ENCODE assay signal across 9 cellular contexts in the genomic region with DNA sequence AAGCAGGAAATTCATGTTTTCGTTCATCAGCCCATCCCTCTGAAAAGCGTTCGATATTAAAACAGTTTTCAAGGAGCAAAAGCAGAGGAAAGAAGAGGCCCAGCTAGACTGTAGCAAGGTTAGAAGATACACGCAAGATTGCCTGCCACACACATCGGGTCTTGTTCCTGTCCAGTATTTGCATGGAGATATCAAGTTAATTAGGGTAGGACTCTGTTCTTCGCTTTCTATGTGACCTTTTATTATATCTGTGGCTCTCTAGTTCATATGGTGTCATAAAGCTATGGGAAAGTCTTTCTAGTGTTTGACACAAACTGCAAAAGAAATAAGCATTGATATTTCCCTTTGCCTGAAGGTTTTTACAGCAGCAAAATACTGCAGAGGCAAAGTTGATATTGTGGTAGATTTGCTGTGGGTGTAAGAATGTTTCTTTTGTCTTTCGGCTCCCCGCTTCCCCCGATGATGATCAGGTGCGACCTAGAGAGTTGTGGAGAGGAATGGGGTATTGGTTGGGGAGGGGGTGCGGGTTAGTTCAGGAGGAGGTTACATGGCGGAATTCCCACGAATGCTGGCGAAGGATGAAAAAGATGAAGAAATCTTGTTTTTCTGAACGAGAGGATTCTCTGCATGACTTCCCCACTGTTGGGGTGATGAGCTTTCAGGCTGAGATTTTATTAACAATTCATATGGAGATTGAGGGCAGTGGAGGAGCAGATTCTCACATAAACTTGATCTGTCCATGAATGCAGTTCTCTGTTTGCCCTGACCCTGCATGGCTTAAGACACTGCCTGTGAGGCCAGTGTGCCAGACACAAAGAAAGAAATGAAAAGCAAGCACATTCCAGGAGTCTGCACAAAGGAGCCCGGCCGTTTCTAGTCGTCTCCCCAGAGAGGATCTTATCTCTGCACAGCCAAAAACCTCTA.
A peak's percentile ranks its signal among the peaks of the same experiment; 100 is the strongest.
DNase-seq lines count a peak whose midpoint lies in the region; ATAC-seq, FAIRE-seq and TF ChIP-seq lines count a peak whose summit lies in the region.
"Had no signal": no experiment of that assay in that cellular context is flagged by ENCODE, and none has a peak within 500 bp of the region (broad histone marks: within the 10 kb centered on the region; RNA-seq: fewer than 3 reads in every experiment).

No MANE protein-coding gene starts in this region.

- BruUV-seq in IMR-90 (replicated peaks; lab: Mats Ljungman, UMichigan) (no TSS peak), endothelial cell of umbilical vein (replicated peaks; lab: Mats Ljungman, UMichigan) (no TSS peak)

- TF ChIP-seq POLR2A in IMR-90 (IDR thresholded peaks at IDR 0.05; ENCODE audit: low read depth, low read length) = no peak
- no peak for TF ChIP-seq POLR2A in endothelial cell of umbilical vein (IDR thresholded peaks at IDR 0.05; ENCODE audit: low read depth, low read length)
- TF ChIP-seq POLR2A in testis (IDR thresholded peaks at IDR 0.05) = no peak

- no peak overlapping the region for H3K4me3 ChIP-seq in IMR-90 (ENCODE audit: insufficient read depth, low read depth, low read length)
- H3K4me3 ChIP-seq in endothelial cell of umbilical vein (replicated peaks in 1 of 3; ENCODE audit: insufficient read depth in 1 of 3, low read depth in 1 of 3, low read length in 3 of 3) = peak overlapping the region; percentile 2 to 30 (median 10)
- peak overlapping the region in 1 of 2 experiments; percentile 74 for H3K4me3 ChIP-seq in mesenchymal stem cell (ENCODE audit: insufficient read depth in 1 of 2, low read depth in 1 of 2, low read length in 2 of 2)
- H3K4me3 ChIP-seq in testis = peak overlapping the region; percentile 14 to 16

- POLR2A ChIA-PET in IMR-90 (lab: Charles Lee; ENCODE audit: unreplicated experiment) (no interaction called here), endothelial cell of umbilical vein (lab: Charles Lee) (no interaction called here)

- H3K56ac ChIP-seq in IMR-90 (ENCODE audit: extremely low read depth, insufficient read depth, low read length) = peak overlapping the region; percentile 19; the same call in 1 of the 2 replicates

- TF ChIP-seq CTCF in IMR-90 (conservative IDR thresholded peaks at IDR 0.05; ENCODE audit: low read depth, low read length) = no peak
- no peak for TF ChIP-seq CTCF in endothelial cell of umbilical vein (IDR thresholded peaks at IDR 0.05; ENCODE audit: extremely low read depth in 1 of 2, insufficient read depth in 1 of 2, low read depth in 1 of 2, low read length in 2 of 2)
- peak in 1 of 3 experiments; percentile 5 for TF ChIP-seq CTCF in testis (IDR thresholded peaks at IDR 0.05)

- H3K14ac ChIP-seq in IMR-90 (replicated peaks; ENCODE audit: low read depth, low read length) (no peak overlapping the region), mesenchymal stem cell (ENCODE audit: low read length in 2 of 2) (no peak overlapping the region)

- H4K91ac ChIP-seq in IMR-90 (ENCODE audit: insufficient read depth, low read depth, low read length) (no peak overlapping the region), mesenchymal stem cell (ENCODE audit: low read length) (no peak overlapping the region)

- ATAC-seq in IMR-90 (ENCODE audit: low read depth) (peak; percentile 93), GM21825 (IDR thresholded peaks at IDR 0.05; ENCODE audit: unreplicated experiment) (no peak), HG02870 (IDR thresholded peaks at IDR 0.05; ENCODE audit: unreplicated experiment) (no peak)
- no peak for ATAC-seq in activated CD4-positive, CD25-positive, alpha-beta regulatory T cell treated with anti-CD3 and anti-CD28 coated beads, Interleukin-2, amount 50 U/mL, for 24 hours

- H3K79me1 ChIP-seq in IMR-90 (ENCODE audit: low read depth in 1 of 2, low read length in 2 of 2) (no peaks in the 10 kb centered on the region), mesenchymal stem cell (replicated peaks; ENCODE audit: low read length, poor library complexity, severe bottlenecking) (peaks cover 8% of the 10 kb centered on the region)

- H3K27ac ChIP-seq in IMR-90 (ENCODE audit: insufficient read depth, low read length) = no peak overlapping the region; the same call in 1 of the 2 replicates
- H3K27ac ChIP-seq in endothelial cell of umbilical vein (ENCODE audit: insufficient read depth, low read depth, low read length) = peak overlapping the region; percentile 43
- H3K27ac ChIP-seq in mesenchymal stem cell (ENCODE audit: low read length, poor library complexity, severe bottlenecking) = peak overlapping the region; percentile 83
- peak overlapping the region; percentile 61 to 90 for H3K27ac ChIP-seq in testis

- H2BK15ac ChIP-seq in IMR-90 (ENCODE audit: low read depth, low read length) (no peak overlapping the region), mesenchymal stem cell (ENCODE audit: low read depth, poor library complexity, severe bottlenecking) (no peak overlapping the region)

- H2BK5ac ChIP-seq in IMR-90 (ENCODE audit: low read depth, low read length, poor library complexity, severe bottlenecking) = no peak overlapping the region
- H2BK5ac ChIP-seq in mesenchymal stem cell (ENCODE audit: low read depth, low read length, poor library complexity, severe bottlenecking) = no peak overlapping the region

- H3K9me1 ChIP-seq in IMR-90 (ENCODE audit: insufficient read depth, low read length) (no peaks in the 10 kb centered on the region), endothelial cell of umbilical vein (replicated peaks; ENCODE audit: control insufficient read depth, extremely low read depth, insufficient read depth, low read length) (no peaks in the 10 kb centered on the region)

- no peak for TF ChIP-seq RAD21 in IMR-90 (IDR thresholded peaks at IDR 0.05; ENCODE audit: low read length)

- no peak overlapping the region; the same call in 1 of the 2 replicates for H4K5ac ChIP-seq in IMR-90 (ENCODE audit: low read depth, low read length)

- H3K27me3 ChIP-seq in IMR-90 (ENCODE audit: control insufficient read depth, insufficient read depth, low read length) = no peaks in the 10 kb centered on the region
- H3K27me3 ChIP-seq in endothelial cell of umbilical vein (ENCODE audit: control insufficient read depth in 2 of 2, insufficient read depth in 2 of 2, low read length in 2 of 2) = no peaks in the 10 kb centered on the region
- no peaks in the 10 kb centered on the region for H3K27me3 ChIP-seq in mesenchymal stem cell (ENCODE audit: control insufficient read depth in 1 of 2, insufficient read depth in 1 of 2, low read length in 2 of 2)
- H3K27me3 ChIP-seq in testis = no peaks in the 10 kb centered on the region

- H3K23ac ChIP-seq in IMR-90 (ENCODE audit: low read depth, low read length) (no peak overlapping the region), mesenchymal stem cell (ENCODE audit: low read length in 2 of 2) (no peak overlapping the region)

- H2AK9ac ChIP-seq in IMR-90 (replicated peaks; ENCODE audit: low read depth, low read length, poor library complexity) = no peak overlapping the region

- no peaks in the 10 kb centered on the region for H3K79me2 ChIP-seq in endothelial cell of umbilical vein (ENCODE audit: control insufficient read depth, insufficient read depth, low read length)

- H3K36me3 ChIP-seq in IMR-90 (ENCODE audit: control insufficient read depth, insufficient read depth, low read length) (no peaks in the 10 kb centered on the region), endothelial cell of umbilical vein (ENCODE audit: control insufficient read depth in 2 of 2, extremely low read depth in 1 of 2, insufficient read depth in 2 of 2, low read length in 2 of 2) (no peaks in the 10 kb centered on the region), mesenchymal stem cell (ENCODE audit: control insufficient read depth in 1 of 2, insufficient read depth in 2 of 2, low read depth in 1 of 2, low read length in 2 of 2) (no peaks in the 10 kb centered on the region), testis (ENCODE audit: low read depth, missing control alignments) (no peaks in the 10 kb centered on the region)

- H2AK5ac ChIP-seq in IMR-90 (ENCODE audit: low read depth, low read length) (no peak overlapping the region), mesenchymal stem cell (ENCODE audit: low read length, severe bottlenecking) (no peak overlapping the region)

- H2AFZ ChIP-seq in IMR-90 (replicated peaks; ENCODE audit: low read length, poor library complexity) (peak overlapping the region; percentile 64), endothelial cell of umbilical vein (ENCODE audit: low read depth, low read length) (peak overlapping the region; percentile 78), mesenchymal stem cell (ENCODE audit: low read depth, low read length) (no peak overlapping the region)

- intact Hi-C loops in IMR-90 (cut with micrococcal nuclease) (no loop called here), endothelial cell of umbilical vein (cut with micrococcal nuclease) (no loop called here), testis (cut with DNase I; ENCODE audit: low total_unique reads) (no loop called here)

- peak; percentile 10 for DNase-seq in IMR-90
- DNase-seq in endothelial cell of umbilical vein (ENCODE audit: low read depth, low spot score) = peak; percentile 70
- peak; percentile 37 for DNase-seq in mesenchymal stem cell
- DNase-seq in testis = peak; percentile 83
- DNase-seq in NCI-H510A (lab: John Stamatoyannopoulos, UW) = no peak
- DNase-seq: activated CD4-positive, CD25-positive, alpha-beta regulatory T cell treated with anti-CD3 and anti-CD28 coated beads, Interleukin-2, amount 50 U/mL, for 72 hours had no signal

- H4K8ac ChIP-seq in IMR-90 (ENCODE audit: low read depth in 2 of 2, low read length in 2 of 2) (0 out of 4 replicates have a peak overlapping the region, but pooled peaks have one; percentile 9 to 21), mesenchymal stem cell (ENCODE audit: low read length) (no peak overlapping the region)

- WGBS in IMR-90 (ENCODE audit: extremely low coverage in 2 of 2, insufficient read length in 1 of 2), 2 experiments = 48% methylated on average over 6 of the region's 18 CpGs; no CpG with 5 or more reads in 1 of the 2 experiments
- WGBS in mesenchymal stem cell = 77% methylated on average over 15 of the region's 18 CpGs
- 10 to 25% methylated on average over 18 of the region's 18 CpGs for WGBS in testis, 2 donors

- dilution Hi-C loops in IMR-90 (cut with HindIII; ENCODE audit: low sequenced_read_pairs, unreplicated experiment) (no loop called here), endothelial cell of umbilical vein (cut with MboI; ENCODE audit: extremely low pct_ligation_motif_present, low sequenced_read_pairs) (no loop called here)

- peaks cover 2% of the 10 kb centered on the region; the same call in 1 of the 2 replicates for H3K4me1 ChIP-seq in IMR-90 (ENCODE audit: control insufficient read depth, insufficient read depth, low read length)
- H3K4me1 ChIP-seq in endothelial cell of umbilical vein (ENCODE audit: control insufficient read depth, extremely low read depth, insufficient read depth, low read length) = peaks cover 26% of the 10 kb centered on the region
- H3K4me1 ChIP-seq in mesenchymal stem cell (ENCODE audit: control insufficient read depth, insufficient read depth, low read depth, low read length) = peaks cover 3% of the 10 kb centered on the region
- peaks cover 20% of the 10 kb centered on the region for H3K4me1 ChIP-seq in testis

- H3K9me3 ChIP-seq in IMR-90 (ENCODE audit: control insufficient read depth, insufficient read depth, low read length) (no peaks in the 10 kb centered on the region), endothelial cell of umbilical vein (replicated peaks; ENCODE audit: control insufficient read depth, insufficient read depth, low read length) (no peaks in the 10 kb centered on the region), mesenchymal stem cell (ENCODE audit: control insufficient read depth, low read length) (no peaks in the 10 kb centered on the region), testis (no peaks in the 10 kb centered on the region)

- H2BK120ac ChIP-seq in IMR-90 (ENCODE audit: low read depth, low read length) (no peak overlapping the region), mesenchymal stem cell (ENCODE audit: low read depth, low read length) (no peak overlapping the region)

- peak overlapping the region; percentile 36; the same call in 1 of the 2 replicates for H3K9ac ChIP-seq in IMR-90 (ENCODE audit: low read depth, low read length)
- H3K9ac ChIP-seq in endothelial cell of umbilical vein (replicated peaks; ENCODE audit: extremely low read depth, insufficient read depth, low read length) = peak overlapping the region; percentile 49
- peak overlapping the region; percentile 87 for H3K9ac ChIP-seq in mesenchymal stem cell (ENCODE audit: low read length)

- H3K4ac ChIP-seq in IMR-90 (ENCODE audit: low read depth, low read length) (no peak overlapping the region), mesenchymal stem cell (ENCODE audit: low read depth in 1 of 2, low read length in 2 of 2) (no peak overlapping the region)

- CTCF ChIA-PET in IMR-90 (lab: Yijun Ruan, JAX) = interaction anchor here (0.7 kb wide), 1 partner anchor 83 kb away, joined by 4 read pairs; no protein-coding TSS in a partner anchor
- CTCF ChIA-PET in endothelial cell of umbilical vein (lab: Charles Lee) = interaction anchor here (0.7 to 1.4 kb wide), 3 partner anchors 10 to 31 kb away, joined by 3 to 5 read pairs (median 3); no protein-coding TSS in a partner anchor

- H2BK20ac ChIP-seq in IMR-90 (ENCODE audit: low read depth, low read length) = no peak overlapping the region

- in situ Hi-C loops in IMR-90 (cut with MboI; ENCODE audit: low sequenced_read_pairs) = no loop called here

- H3K4me2 ChIP-seq in IMR-90 (ENCODE audit: low read depth, low read length) = peak overlapping the region; percentile 61
- H3K4me2 ChIP-seq in endothelial cell of umbilical vein (ENCODE audit: insufficient read depth, low read length) = peak overlapping the region; percentile 77
- peak overlapping the region; percentile 59 for H3K4me2 ChIP-seq in mesenchymal stem cell (ENCODE audit: low read length, poor library complexity, severe bottlenecking)

- peak; percentile 67 for FAIRE-seq in endothelial cell of umbilical vein (lab: Jason Lieb, UNC)

- H4K20me1 ChIP-seq in IMR-90 (ENCODE audit: insufficient read depth, low read length) (no peaks in the 10 kb centered on the region; the same call in 1 of the 2 replicates), endothelial cell of umbilical vein (replicated peaks; ENCODE audit: control insufficient read depth, extremely low read depth, insufficient read depth, low read length) (no peaks in the 10 kb centered on the region)

- no peak overlapping the region for H2BK12ac ChIP-seq in mesenchymal stem cell (ENCODE audit: low read length in 2 of 2)

- no peak overlapping the region; the same call in 1 of the 2 replicates for H3K18ac ChIP-seq in IMR-90 (ENCODE audit: low read depth, low read length)
- peak overlapping the region in 1 of 2 experiments; percentile 55 for H3K18ac ChIP-seq in mesenchymal stem cell (ENCODE audit: low read depth in 1 of 2, low read length in 2 of 2)

Comparison
In these comparisons a context has a peak if more than half of its experiments do, and no peak if none do; other contexts are left out.
1. H3K9ac ChIP-seq: peak in every context shown above with its lines; median percentile 87 in mesenchymal stem cell; 49 in endothelial cell of umbilical vein; 36 in IMR-90.